8 cellular contexts compared by ENCODE assay signal in the genomic region with DNA sequence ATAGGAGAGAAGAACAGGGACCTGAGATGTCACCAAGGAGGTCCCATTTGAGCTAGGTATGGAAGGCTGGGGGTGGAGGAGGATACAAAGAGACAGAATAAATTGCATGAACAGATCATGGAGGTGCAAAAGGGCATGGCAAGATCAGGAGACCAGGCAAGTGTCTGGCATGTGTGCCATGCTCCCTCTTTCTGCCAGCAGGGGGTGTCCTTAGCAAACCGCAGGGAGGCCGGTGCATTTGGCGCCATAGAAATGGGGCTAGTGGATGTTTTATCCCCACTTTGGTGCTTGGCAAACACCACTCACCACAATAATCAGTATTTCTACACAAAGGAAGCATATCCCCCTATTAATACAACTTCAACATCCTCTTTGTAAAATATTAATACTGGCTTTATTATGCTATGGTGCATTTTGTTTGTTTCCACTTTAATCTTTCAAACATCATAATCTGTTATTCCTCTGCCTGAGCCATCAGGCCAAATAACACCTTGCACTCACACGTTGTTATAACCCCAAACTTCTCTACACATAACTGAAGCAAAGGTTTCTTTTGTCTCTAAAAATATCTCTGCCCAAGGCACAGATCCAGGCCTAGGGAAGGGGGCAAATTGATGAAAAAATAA. TPM values are rescaled to one million over a fixed set of nuclear protein-coding genes. Genes with fewer than 3 reads are reported as not detected.
A peak's percentile ranks its signal among the peaks of the same experiment; 100 is the strongest.
DNase-seq lines count a peak whose midpoint lies in the region; ATAC-seq, FAIRE-seq and TF ChIP-seq lines count a peak whose summit lies in the region.

No MANE protein-coding gene starts in this region.

- H3K9me3 ChIP-seq in Caco-2 (no peaks in the 10 kb centered on the region), HepG2 (ENCODE audit: low read length) (no peaks in the 10 kb centered on the region)

- CTCF ChIA-PET in Caco-2 (lab: Charles Lee), result interaction anchor here (0.8 to 2.4 kb wide), 7 partner anchors 11 to 124 kb away, joined by 5 to 22 read pairs (median 9); partner anchors contain the start of genes CHTOP, S100A14 and S100A16
- CTCF ChIA-PET in HepG2 (lab: Yijun Ruan, JAX; ENCODE audit: low intra/inter-chr PET ratio, low total read pairs), result interaction anchor here (0.6 to 4.2 kb wide), 5 partner anchors 23 to 158 kb away, joined by 3 to 63 read pairs (median 6); partner anchors contain the start of genes S100A1 and S100A13

- no peak overlapping the region for H2AFZ ChIP-seq in HepG2 (ENCODE audit: low read length)

- TF ChIP-seq RAD21 in Ishikawa (IDR thresholded peaks at IDR 0.05; ENCODE audit: low read depth) (peak; percentile 85), HepG2 (CRISPR knock-in tag; IDR thresholded peaks at IDR 0.05) (peak; percentile 52; the same call in 1 of the 2 replicates)

- no peaks in the 10 kb centered on the region for H3K27me3 Mint-ChIP-seq in Caco-2 (ENCODE audit: insufficient read depth, unreplicated experiment)
- peaks cover 1% of the 10 kb centered on the region for H3K27me3 Mint-ChIP-seq in activated naive CD8-positive, alpha-beta T cell treated with anti-CD3 and anti-CD28 coated beads, Interleukin-2, amount 50 U/mL, for 24 hours

- H3K4me3 ChIP-seq in Caco-2 (ENCODE audit: low read depth, low read length) (no peak overlapping the region), HepG2 (replicated peaks in 1 of 3; ENCODE audit: insufficient read depth in 1 of 3, low read depth in 2 of 3, low read length in 3 of 3) (no peak overlapping the region)

- H3K36me3 Mint-ChIP-seq in Caco-2 (ENCODE audit: insufficient read depth, unreplicated experiment), result no peaks in the 10 kb centered on the region
- no peaks in the 10 kb centered on the region for H3K36me3 Mint-ChIP-seq in activated naive CD8-positive, alpha-beta T cell treated with anti-CD3 and anti-CD28 coated beads, Interleukin-2, amount 50 U/mL, for 24 hours (ENCODE audit: low read depth)
- no peaks in the 10 kb centered on the region for H3K36me3 Mint-ChIP-seq in stimulated activated effector memory CD8-positive, alpha-beta T cell treated with anti-CD3 and anti-CD28 coated beads, Interleukin-12 subunit alpha, Interleukin-12 subunit beta, amount 100 ng/mL, for 72 hours

- H3K27ac Mint-ChIP-seq in Caco-2 (ENCODE audit: unreplicated experiment), result no peak overlapping the region
- no peak overlapping the region for H3K27ac Mint-ChIP-seq in activated naive CD8-positive, alpha-beta T cell treated with anti-CD3 and anti-CD28 coated beads, Interleukin-2, amount 50 U/mL, for 24 hours
- peak overlapping the region; percentile 9 for H3K27ac Mint-ChIP-seq in stimulated activated effector memory CD8-positive, alpha-beta T cell treated with anti-CD3 and anti-CD28 coated beads, Interleukin-12 subunit alpha, Interleukin-12 subunit beta, amount 100 ng/mL, for 72 hours

- no peak overlapping the region for H3K9ac ChIP-seq in HepG2 (ENCODE audit: insufficient read depth, low read depth, low read length)

- no peak for FAIRE-seq in HepG2 (lab: Jason Lieb, UNC)

- H3K27ac ChIP-seq in HepG2 (ENCODE audit: extremely low read length, insufficient read depth, low read length), result no peak overlapping the region

- H3K4me2 ChIP-seq in HepG2 (ENCODE audit: low read depth, low read length), result no peak overlapping the region

- no peaks in the 10 kb centered on the region for H3K27me3 ChIP-seq in Caco-2 (replicated peaks; ENCODE audit: control insufficient read depth, insufficient read depth, low read length)
- no peaks in the 10 kb centered on the region; a peak in 2 of 5 replicates for H3K27me3 ChIP-seq in HepG2 (ENCODE audit: control insufficient read depth in 1 of 2, insufficient read depth in 2 of 2, low read length in 2 of 2)

- POLR2A ChIA-PET in Caco-2 (lab: Charles Lee), result no interaction called here
- POLR2A ChIA-PET in HepG2 (lab: Yijun Ruan, JAX), result no interaction called here

- TF ChIP-seq CTCF in Caco-2 (IDR thresholded peaks at IDR 0.05; ENCODE audit: insufficient read depth in 1 of 2, low read depth in 1 of 2, low read length in 1 of 2, severe bottlenecking in 1 of 2, unreplicated experiment in 1 of 2), result peak; percentile 65 to 67
- TF ChIP-seq CTCF in HepG2 (CRISPR knock-in tag; IDR thresholded peaks at IDR 0.05), result peak; percentile 81

- TF ChIP-seq EP300 in Ishikawa (IDR thresholded peaks at IDR 0.05; ENCODE audit: borderline replicate concordance) (no peak), HepG2 (IDR thresholded peaks at IDR 0.05; ENCODE audit: low read depth in 2 of 2, low read length in 2 of 2) (no peak), HepG2 (CRISPR knock-in tag; IDR thresholded peaks at IDR 0.05; ENCODE audit: borderline replicate concordance) (no peak)

- peak in 1 of 2 experiments; percentile 69 for DNase-seq in Caco-2
- peak in 4 of 5 donors; percentile 30 to 66 (median 48) for DNase-seq in T-helper 1 cell
- peak; percentile 80 for DNase-seq in activated naive CD8-positive, alpha-beta T cell treated with anti-CD3 and anti-CD28 coated beads, Interleukin-2, amount 50 U/mL, for 24 hours
- peak; percentile 37 for DNase-seq in HepG2 (ENCODE audit: low spot score)
- DNase-seq in stimulated activated effector memory CD8-positive, alpha-beta T cell treated with anti-CD3 and anti-CD28 coated beads, Interleukin-12 subunit alpha, Interleukin-12 subunit beta, amount 100 ng/mL, for 72 hours (ENCODE audit: low spot score in 2 of 2), result peak; percentile 53 to 86

- H3K4me3 Mint-ChIP-seq in Caco-2 (ENCODE audit: unreplicated experiment), result no peak overlapping the region
- no peak overlapping the region for H3K4me3 Mint-ChIP-seq in activated naive CD8-positive, alpha-beta T cell treated with anti-CD3 and anti-CD28 coated beads, Interleukin-2, amount 50 U/mL, for 24 hours
- no peak overlapping the region for H3K4me3 Mint-ChIP-seq in stimulated activated effector memory CD8-positive, alpha-beta T cell treated with anti-CD3 and anti-CD28 coated beads, Interleukin-12 subunit alpha, Interleukin-12 subunit beta, amount 100 ng/mL, for 72 hours

- no peaks in the 10 kb centered on the region for H4K20me1 ChIP-seq in HepG2 (ENCODE audit: insufficient read depth, low read length)

- H3K79me2 ChIP-seq in HepG2 (ENCODE audit: insufficient read depth, low read length), result no peaks in the 10 kb centered on the region

- peaks cover 45% of the 10 kb centered on the region for H3K4me1 Mint-ChIP-seq in Caco-2 (ENCODE audit: low read depth, unreplicated experiment)
- H3K4me1 Mint-ChIP-seq in activated naive CD8-positive, alpha-beta T cell treated with anti-CD3 and anti-CD28 coated beads, Interleukin-2, amount 50 U/mL, for 24 hours, result peaks cover 16% of the 10 kb centered on the region
- peaks cover 9% of the 10 kb centered on the region for H3K4me1 Mint-ChIP-seq in stimulated activated effector memory CD8-positive, alpha-beta T cell treated with anti-CD3 and anti-CD28 coated beads, Interleukin-12 subunit alpha, Interleukin-12 subunit beta, amount 100 ng/mL, for 72 hours

- WGBS in HepG2 (ENCODE audit: low lambda C conversion rate), result 23% methylated on average over 4 of the region's 4 CpGs

- H3K36me3 ChIP-seq in Caco-2 (ENCODE audit: control insufficient read depth, insufficient read depth, low read length) (no peaks in the 10 kb centered on the region), HepG2 (replicated peaks in 1 of 2; ENCODE audit: control insufficient read depth in 1 of 2, insufficient read depth in 2 of 2, low read length in 2 of 2) (no peaks in the 10 kb centered on the region)

- no peaks in the 10 kb centered on the region for H3K9me3 Mint-ChIP-seq in Caco-2 (ENCODE audit: unreplicated experiment)
- no peaks in the 10 kb centered on the region for H3K9me3 Mint-ChIP-seq in activated naive CD8-positive, alpha-beta T cell treated with anti-CD3 and anti-CD28 coated beads, Interleukin-2, amount 50 U/mL, for 24 hours
- no peaks in the 10 kb centered on the region for H3K9me3 Mint-ChIP-seq in stimulated activated effector memory CD8-positive, alpha-beta T cell treated with anti-CD3 and anti-CD28 coated beads, Interleukin-12 subunit alpha, Interleukin-12 subunit beta, amount 100 ng/mL, for 72 hours

- H3K4me1 ChIP-seq in Caco-2, result peaks cover 36% of the 10 kb centered on the region
- H3K4me1 ChIP-seq in HepG2 (ENCODE audit: insufficient read depth, low read length), result peaks cover 36% of the 10 kb centered on the region

- TF ChIP-seq POLR2A in HepG2 (IDR thresholded peaks at IDR 0.05; ENCODE audit: insufficient read depth in 1 of 2, low read depth in 2 of 2, low read length in 2 of 2), result no peak

- intact Hi-C loops in Caco-2 (cut with micrococcal nuclease; ENCODE audit: unreplicated experiment) (loop anchor here (10.0 kb wide), 1 partner anchor 265 kb away; the partner anchor contains the start of gene SLC27A3), HepG2 (cut with micrococcal nuclease; ENCODE audit: unreplicated experiment) (loop anchor here (5.0 to 10.0 kb wide), 2 partner anchors 117 to 235 kb away; partner anchors contain the start of genes S100A1 and S100A13)

- in situ Hi-C loops in HepG2 (cut with HindIII; ENCODE audit: extremely low pct_ligation_motif_present, low pct_unique_long_range_greater_than_20kb), result loop anchor here (5.0 to 10.0 kb wide), 4 partner anchors 57 to 265 kb away; partner anchors contain the start of genes S100A1, S100A13, S100A2 and SLC27A3

- ATAC-seq in activated naive CD8-positive, alpha-beta T cell treated with anti-CD3 and anti-CD28 coated beads, Interleukin-2, amount 50 U/mL, for 24 hours, result peak; percentile 46
- ATAC-seq in HepG2 (peak; percentile 55), GM19397 (IDR thresholded peaks at IDR 0.05; ENCODE audit: unreplicated experiment) (no peak), HG02885 (IDR thresholded peaks at IDR 0.05; ENCODE audit: poor library complexity, unreplicated experiment) (no peak)
- peak; percentile 70 for ATAC-seq in stimulated activated effector memory CD8-positive, alpha-beta T cell treated with anti-CD3 and anti-CD28 coated beads, Interleukin-12 subunit alpha, Interleukin-12 subunit beta, amount 100 ng/mL, for 72 hours

- no TSS peak for BruUV-seq in Caco-2 (replicated peaks; lab: Mats Ljungman, UMichigan)
- no TSS peak for BruUV-seq in HepG2 (replicated peaks; lab: Mats Ljungman, UMichigan)

RNA-seq across cellular contexts. Expression of gene S100A6, which starts 25.9 kb away (rescaled TPM):
- total RNA-seq in Caco-2 (2022) (416 and 432 TPM in 2 replicates), HepG2 (2016; rRNA removed; fragmentation: Illumina TruSeq; extraction: Trizol) (85.0 and 87.3 TPM in 2 replicates)
- total RNA-seq in HepG2 (2016; cell fraction: cytosol; rRNA removed; fragmentation: Illumina TruSeq; extraction: Trizol; ENCODE audit: low read depth), result 95.2 and 111 TPM in 2 replicates
- total RNA-seq in HepG2 (2016; cell fraction: insoluble cytoplasmic fraction; rRNA removed; fragmentation: Illumina TruSeq; extraction: Trizol), result 89.3 and 95.9 TPM in 2 replicates
- 73.2 and 86.0 TPM in 2 replicates for total RNA-seq in HepG2 (2016; cell fraction: membrane; rRNA removed; fragmentation: Illumina TruSeq; extraction: Trizol)
- 41.0 and 44.0 TPM in 2 replicates for total RNA-seq in HepG2 (2016; cell fraction: nucleus; rRNA removed; fragmentation: Illumina TruSeq; extraction: Trizol)
- 72.9 and 82.2 TPM in 2 replicates for polyA plus RNA-seq in HepG2 (2011; rRNA removed)
- polyA plus RNA-seq in HepG2 (2011; cell fraction: cytosol; rRNA removed), result 27.1 and 54.2 TPM in 2 replicates
- 21.4 and 24.5 TPM in 2 replicates for polyA plus RNA-seq in HepG2 (2011; cell fraction: nucleus; rRNA removed)
- polyA plus RNA-seq in HepG2 (2012), result 25.8 and 48.9 TPM in 2 replicates
- 88.0 and 125 TPM in 2 replicates for polyA plus RNA-seq in HepG2 (2016; cell fraction: cytosol; fragmentation: Illumina TruSeq; extraction: Trizol; ENCODE audit: low read depth)
- polyA plus RNA-seq in HepG2 (2016; cell fraction: insoluble cytoplasmic fraction; fragmentation: Illumina TruSeq; extraction: Trizol; ENCODE audit: low read depth), result 75.5 and 87.1 TPM in 2 replicates
- 64.5 and 81.1 TPM in 2 replicates for polyA plus RNA-seq in HepG2 (2016; cell fraction: membrane; fragmentation: Illumina TruSeq; extraction: Trizol; ENCODE audit: low read depth)
- 81.0 and 88.7 TPM in 2 replicates for polyA plus RNA-seq in HepG2 (2016; cell fraction: nucleus; fragmentation: Illumina TruSeq; extraction: Trizol; ENCODE audit: insufficient read depth, low read depth)
- 67.0 and 985 TPM in 2 replicates for polyA minus RNA-seq in HepG2 (2011; rRNA and poly(A)+ RNA removed; ENCODE audit: low replicate concordance)
- 46.8 and 61.9 TPM in 2 replicates for polyA minus RNA-seq in HepG2 (2011; cell fraction: cytosol; rRNA and poly(A)+ RNA removed)
- 10.4 and 13.5 TPM in 2 replicates for polyA minus RNA-seq in HepG2 (2011; cell fraction: nucleus; rRNA and poly(A)+ RNA removed)

RNA-seq across cellular contexts. Expression of gene S100A5, which starts 30.9 kb away (rescaled TPM):
- total RNA-seq in Caco-2 (2022) (not detected in 2 replicates), HepG2 (2016; rRNA removed; fragmentation: Illumina TruSeq; extraction: Trizol) (not detected in 2 replicates)
- not detected in 2 replicates for total RNA-seq in HepG2 (2016; cell fraction: cytosol; rRNA removed; fragmentation: Illumina TruSeq; extraction: Trizol; ENCODE audit: low read depth)
- not detected in 2 replicates for total RNA-seq in HepG2 (2016; cell fraction: insoluble cytoplasmic fraction; rRNA removed; fragmentation: Illumina TruSeq; extraction: Trizol)
- not detected in 2 replicates for total RNA-seq in HepG2 (2016; cell fraction: membrane; rRNA removed; fragmentation: Illumina TruSeq; extraction: Trizol)
- total RNA-seq in HepG2 (2016; cell fraction: nucleus; rRNA removed; fragmentation: Illumina TruSeq; extraction: Trizol), result not detected in 2 replicates
- not detected in 2 replicates for polyA plus RNA-seq in HepG2 (2011; rRNA removed)
- not detected in 2 replicates for polyA plus RNA-seq in HepG2 (2011; cell fraction: cytosol; rRNA removed)
- polyA plus RNA-seq in HepG2 (2011; cell fraction: nucleus; rRNA removed), result 0.71 TPM in 1 of 2 replicates, not detected in the other
- polyA plus RNA-seq in HepG2 (2012), result not detected in 2 replicates
- polyA plus RNA-seq in HepG2 (2016; cell fraction: cytosol; fragmentation: Illumina TruSeq; extraction: Trizol; ENCODE audit: low read depth), result not detected in 2 replicates
- polyA plus RNA-seq in HepG2 (2016; cell fraction: insoluble cytoplasmic fraction; fragmentation: Illumina TruSeq; extraction: Trizol; ENCODE audit: low read depth), result not detected in 2 replicates
- polyA plus RNA-seq in HepG2 (2016; cell fraction: membrane; fragmentation: Illumina TruSeq; extraction: Trizol; ENCODE audit: low read depth), result not detected in 2 replicates
- not detected in 2 replicates for polyA plus RNA-seq in HepG2 (2016; cell fraction: nucleus; fragmentation: Illumina TruSeq; extraction: Trizol; ENCODE audit: insufficient read depth, low read depth)
- not detected in 2 replicates for polyA minus RNA-seq in HepG2 (2011; rRNA and poly(A)+ RNA removed; ENCODE audit: low replicate concordance)
- polyA minus RNA-seq in HepG2 (2011; cell fraction: cytosol; rRNA and poly(A)+ RNA removed), result not detected in 2 replicates
- not detected in 2 replicates for polyA minus RNA-seq in HepG2 (2011; cell fraction: nucleus; rRNA and poly(A)+ RNA removed)

RNA-seq across cellular contexts. Expression of gene S100A4, which starts 35.8 kb away (rescaled TPM):
- total RNA-seq in Caco-2 (2022) (53.6 and 54.4 TPM in 2 replicates), HepG2 (2016; rRNA removed; fragmentation: Illumina TruSeq; extraction: Trizol) (20.2 and 24.5 TPM in 2 replicates)
- 10.5 and 12.8 TPM in 2 replicates for total RNA-seq in HepG2 (2016; cell fraction: cytosol; rRNA removed; fragmentation: Illumina TruSeq; extraction: Trizol; ENCODE audit: low read depth)
- 20.9 and 28.0 TPM in 2 replicates for total RNA-seq in HepG2 (2016; cell fraction: insoluble cytoplasmic fraction; rRNA removed; fragmentation: Illumina TruSeq; extraction: Trizol)
- 10.0 and 12.0 TPM in 2 replicates for total RNA-seq in HepG2 (2016; cell fraction: membrane; rRNA removed; fragmentation: Illumina TruSeq; extraction: Trizol)
- 9.7 and 12.1 TPM in 2 replicates for total RNA-seq in HepG2 (2016; cell fraction: nucleus; rRNA removed; fragmentation: Illumina TruSeq; extraction: Trizol)
- polyA plus RNA-seq in HepG2 (2011; rRNA removed), result 9.6 and 12.9 TPM in 2 replicates
- polyA plus RNA-seq in HepG2 (2011; cell fraction: cytosol; rRNA removed), result 9.3 and 18.7 TPM in 2 replicates
- polyA plus RNA-seq in HepG2 (2011; cell fraction: nucleus; rRNA removed), result 3.3 and 3.4 TPM in 2 replicates
- 6.0 and 7.5 TPM in 2 replicates for polyA plus RNA-seq in HepG2 (2012)
- 9.9 and 13.6 TPM in 2 replicates for polyA plus RNA-seq in HepG2 (2016; cell fraction: cytosol; fragmentation: Illumina TruSeq; extraction: Trizol; ENCODE audit: low read depth)
- polyA plus RNA-seq in HepG2 (2016; cell fraction: insoluble cytoplasmic fraction; fragmentation: Illumina TruSeq; extraction: Trizol; ENCODE audit: low read depth), result 25.0 and 26.5 TPM in 2 replicates
- polyA plus RNA-seq in HepG2 (2016; cell fraction: membrane; fragmentation: Illumina TruSeq; extraction: Trizol; ENCODE audit: low read depth), result 7.8 and 8.2 TPM in 2 replicates
- 13.5 and 17.9 TPM in 2 replicates for polyA plus RNA-seq in HepG2 (2016; cell fraction: nucleus; fragmentation: Illumina TruSeq; extraction: Trizol; ENCODE audit: insufficient read depth, low read depth)
- 2.2 and 807 TPM in 2 replicates for polyA minus RNA-seq in HepG2 (2011; rRNA and poly(A)+ RNA removed; ENCODE audit: low replicate concordance)
- 4.3 and 4.7 TPM in 2 replicates for polyA minus RNA-seq in HepG2 (2011; cell fraction: cytosol; rRNA and poly(A)+ RNA removed)
- polyA minus RNA-seq in HepG2 (2011; cell fraction: nucleus; rRNA and poly(A)+ RNA removed), result 3.5 and 4.6 TPM in 2 replicates

RNA-seq across cellular contexts. Expression of gene S100A3, which starts 39.2 kb away (rescaled TPM):
- total RNA-seq in Caco-2 (2022) (0.61 and 0.84 TPM in 2 replicates), HepG2 (2016; rRNA removed; fragmentation: Illumina TruSeq; extraction: Trizol) (2.5 and 2.8 TPM in 2 replicates)
- total RNA-seq in HepG2 (2016; cell fraction: cytosol; rRNA removed; fragmentation: Illumina TruSeq; extraction: Trizol; ENCODE audit: low read depth), result 1.4 and 1.9 TPM in 2 replicates
- 2.1 and 3.0 TPM in 2 replicates for total RNA-seq in HepG2 (2016; cell fraction: insoluble cytoplasmic fraction; rRNA removed; fragmentation: Illumina TruSeq; extraction: Trizol)
- 1.7 and 2.1 TPM in 2 replicates for total RNA-seq in HepG2 (2016; cell fraction: membrane; rRNA removed; fragmentation: Illumina TruSeq; extraction: Trizol)
- 0.63 and 0.65 TPM in 2 replicates for total RNA-seq in HepG2 (2016; cell fraction: nucleus; rRNA removed; fragmentation: Illumina TruSeq; extraction: Trizol)
- polyA plus RNA-seq in HepG2 (2011; rRNA removed), result 3.6 and 4.5 TPM in 2 replicates
- 3.2 and 7.2 TPM in 2 replicates for polyA plus RNA-seq in HepG2 (2011; cell fraction: cytosol; rRNA removed)
- polyA plus RNA-seq in HepG2 (2011; cell fraction: nucleus; rRNA removed), result 1.4 and 1.7 TPM in 2 replicates
- polyA plus RNA-seq in HepG2 (2012), result 0.36 and 0.80 TPM in 2 replicates
- polyA plus RNA-seq in HepG2 (2016; cell fraction: cytosol; fragmentation: Illumina TruSeq; extraction: Trizol; ENCODE audit: low read depth), result 1.4 and 2.2 TPM in 2 replicates
- 3.6 and 3.7 TPM in 2 replicates for polyA plus RNA-seq in HepG2 (2016; cell fraction: insoluble cytoplasmic fraction; fragmentation: Illumina TruSeq; extraction: Trizol; ENCODE audit: low read depth)
- polyA plus RNA-seq in HepG2 (2016; cell fraction: membrane; fragmentation: Illumina TruSeq; extraction: Trizol; ENCODE audit: low read depth), result 1.8 TPM in 2 replicates
- polyA plus RNA-seq in HepG2 (2016; cell fraction: nucleus; fragmentation: Illumina TruSeq; extraction: Trizol; ENCODE audit: insufficient read depth, low read depth), result 2.5 and 2.6 TPM in 2 replicates
- polyA minus RNA-seq in HepG2 (2011; rRNA and poly(A)+ RNA removed; ENCODE audit: low replicate concordance), result 5.2 and 5.8 TPM in 2 replicates
- polyA minus RNA-seq in HepG2 (2011; cell fraction: cytosol; rRNA and poly(A)+ RNA removed), result 1.8 TPM in 1 of 2 replicates, not detected in the other
- polyA minus RNA-seq in HepG2 (2011; cell fraction: nucleus; rRNA and poly(A)+ RNA removed), result 0.90 TPM in 1 of 2 replicates, not detected in the other

RNA-seq across cellular contexts. Expression of gene S100A7, which starts 49.4 kb away (rescaled TPM):
- total RNA-seq in Caco-2 (2022), result not detected in 2 replicates
- not detected in 2 replicates for total RNA-seq in HepG2 (2016; rRNA removed; fragmentation: Illumina TruSeq; extraction: Trizol)
- not detected in 2 replicates for total RNA-seq in HepG2 (2016; cell fraction: cytosol; rRNA removed; fragmentation: Illumina TruSeq; extraction: Trizol; ENCODE audit: low read depth)
- total RNA-seq in HepG2 (2016; cell fraction: insoluble cytoplasmic fraction; rRNA removed; fragmentation: Illumina TruSeq; extraction: Trizol), result not detected in 2 replicates
- not detected in 2 replicates for total RNA-seq in HepG2 (2016; cell fraction: membrane; rRNA removed; fragmentation: Illumina TruSeq; extraction: Trizol)
- total RNA-seq in HepG2 (2016; cell fraction: nucleus; rRNA removed; fragmentation: Illumina TruSeq; extraction: Trizol), result not detected in 2 replicates
- not detected in 2 replicates for polyA plus RNA-seq in HepG2 (2011; rRNA removed)
- polyA plus RNA-seq in HepG2 (2011; cell fraction: cytosol; rRNA removed), result not detected in 2 replicates
- not detected in 2 replicates for polyA plus RNA-seq in HepG2 (2011; cell fraction: nucleus; rRNA removed)
- polyA plus RNA-seq in HepG2 (2012), result not detected in 2 replicates
- not detected in 2 replicates for polyA plus RNA-seq in HepG2 (2016; cell fraction: cytosol; fragmentation: Illumina TruSeq; extraction: Trizol; ENCODE audit: low read depth)
- polyA plus RNA-seq in HepG2 (2016; cell fraction: insoluble cytoplasmic fraction; fragmentation: Illumina TruSeq; extraction: Trizol; ENCODE audit: low read depth), result not detected in 2 replicates
- polyA plus RNA-seq in HepG2 (2016; cell fraction: membrane; fragmentation: Illumina TruSeq; extraction: Trizol; ENCODE audit: low read depth), result not detected in 2 replicates
- polyA plus RNA-seq in HepG2 (2016; cell fraction: nucleus; fragmentation: Illumina TruSeq; extraction: Trizol; ENCODE audit: insufficient read depth, low read depth), result not detected in 2 replicates
- not detected in 2 replicates for polyA minus RNA-seq in HepG2 (2011; rRNA and poly(A)+ RNA removed; ENCODE audit: low replicate concordance)
- not detected in 2 replicates for polyA minus RNA-seq in HepG2 (2011; cell fraction: cytosol; rRNA and poly(A)+ RNA removed)
- polyA minus RNA-seq in HepG2 (2011; cell fraction: nucleus; rRNA and poly(A)+ RNA removed), result not detected in 2 replicates

Comparison
In these comparisons a context has a peak if more than half of its experiments do, and no peak if none do; other contexts are left out.
1. ATAC-seq: peak in activated naive CD8-positive, alpha-beta T cell treated with anti-CD3 and anti-CD28 coated beads, Interleukin-2, amount 50 U/mL, for 24 hours (single experiment), HepG2 (single experiment) and stimulated activated effector memory CD8-positive, alpha-beta T cell treated with anti-CD3 and anti-CD28 coated beads, Interleukin-12 subunit alpha, Interleukin-12 subunit beta, amount 100 ng/mL, for 72 hours (single experiment); none in GM19397 (single experiment) and HG02885 (single experiment).